ENCODE assay signal across 1 cellular context in genomic region chr13:99756281-99756680, GRCh38.
TF ChIP-seq lines count a peak whose summit lies in the region.

No MANE protein-coding gene starts in this region.

TF ChIP-seq in H1, 55 proteins besides CTCF, POLR2A, EP300 and RAD21 (continued from another document):
- TF ChIP-seq ATF3 (IDR thresholded peaks at IDR 0.05; ENCODE audit: insufficient read depth, low read depth, low read length): no peak
- no peak for TF ChIP-seq CHD7 (IDR thresholded peaks at IDR 0.05; ENCODE audit: insufficient replicate concordance, low read length)
- no peak for TF ChIP-seq SIN3A (conservative IDR thresholded peaks at IDR 0.05 in 1 of 2, IDR thresholded peaks at IDR 0.05 in 1 of 2; ENCODE audit: low read depth in 1 of 2, low read length in 2 of 2)
- TF ChIP-seq SP1 (IDR thresholded peaks at IDR 0.05; ENCODE audit: low read depth, low read length): no peak
- no peak for TF ChIP-seq BCL11A (IDR thresholded peaks at IDR 0.05; ENCODE audit: low read depth in 2 of 2, low read length in 2 of 2)
- no peak for TF ChIP-seq PHF8 (conservative IDR thresholded peaks at IDR 0.05; ENCODE audit: low read depth, low read length)
- TF ChIP-seq, protein P1, sequence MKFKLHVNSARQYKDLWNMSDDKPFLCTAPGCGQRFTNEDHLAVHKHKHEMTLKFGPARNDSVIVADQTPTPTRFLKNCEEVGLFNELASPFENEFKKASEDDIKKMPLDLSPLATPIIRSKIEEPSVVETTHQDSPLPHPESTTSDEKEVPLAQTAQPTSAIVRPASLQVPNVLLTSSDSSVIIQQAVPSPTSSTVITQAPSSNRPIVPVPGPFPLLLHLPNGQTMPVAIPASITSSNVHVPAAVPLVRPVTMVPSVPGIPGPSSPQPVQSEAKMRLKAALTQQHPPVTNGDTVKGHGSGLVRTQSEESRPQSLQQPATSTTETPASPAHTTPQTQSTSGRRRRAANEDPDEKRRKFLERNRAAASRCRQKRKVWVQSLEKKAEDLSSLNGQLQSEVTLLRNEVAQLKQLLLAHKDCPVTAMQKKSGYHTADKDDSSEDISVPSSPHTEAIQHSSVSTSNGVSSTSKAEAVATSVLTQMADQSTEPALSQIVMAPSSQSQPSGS (IDR thresholded peaks at IDR 0.05; ENCODE audit: low read length): no peak
- no peak for TF ChIP-seq KDM1A (IDR thresholded peaks at IDR 0.05; ENCODE audit: borderline replicate concordance, low read length)
- TF ChIP-seq CHD2 (IDR thresholded peaks at IDR 0.05; ENCODE audit: low read length): no peak
- TF ChIP-seq JUND (IDR thresholded peaks at IDR 0.05; ENCODE audit: low read length): no peak
- no peak for TF ChIP-seq NANOG (IDR thresholded peaks at IDR 0.05; ENCODE audit: insufficient read depth, low read depth, low read length, poor library complexity, severe bottlenecking)
- TF ChIP-seq CHD1 (IDR thresholded peaks at IDR 0.05; ENCODE audit: low read depth, low read length): no peak
- no peak for TF ChIP-seq SP4 (IDR thresholded peaks at IDR 0.05; ENCODE audit: low read length)
- no peak for TF ChIP-seq CBX5 (IDR thresholded peaks at IDR 0.05; ENCODE audit: low read depth, low read length)
